Comparison of ENCODE assay signal across 1 cellular context in genomic region chr11:117985953-117986887, GRCh38.
TF ChIP-seq lines count a peak whose summit lies in the region.

IL10RA (plus strand) TSS chr11:117986394; CDS start chr11:117986468, 74 bp downstream.

TF ChIP-seq in K562, 482 proteins besides CTCF, POLR2A, EP300 and RAD21 (continued from another document and continues in another):
- TF ChIP-seq, protein P1, sequence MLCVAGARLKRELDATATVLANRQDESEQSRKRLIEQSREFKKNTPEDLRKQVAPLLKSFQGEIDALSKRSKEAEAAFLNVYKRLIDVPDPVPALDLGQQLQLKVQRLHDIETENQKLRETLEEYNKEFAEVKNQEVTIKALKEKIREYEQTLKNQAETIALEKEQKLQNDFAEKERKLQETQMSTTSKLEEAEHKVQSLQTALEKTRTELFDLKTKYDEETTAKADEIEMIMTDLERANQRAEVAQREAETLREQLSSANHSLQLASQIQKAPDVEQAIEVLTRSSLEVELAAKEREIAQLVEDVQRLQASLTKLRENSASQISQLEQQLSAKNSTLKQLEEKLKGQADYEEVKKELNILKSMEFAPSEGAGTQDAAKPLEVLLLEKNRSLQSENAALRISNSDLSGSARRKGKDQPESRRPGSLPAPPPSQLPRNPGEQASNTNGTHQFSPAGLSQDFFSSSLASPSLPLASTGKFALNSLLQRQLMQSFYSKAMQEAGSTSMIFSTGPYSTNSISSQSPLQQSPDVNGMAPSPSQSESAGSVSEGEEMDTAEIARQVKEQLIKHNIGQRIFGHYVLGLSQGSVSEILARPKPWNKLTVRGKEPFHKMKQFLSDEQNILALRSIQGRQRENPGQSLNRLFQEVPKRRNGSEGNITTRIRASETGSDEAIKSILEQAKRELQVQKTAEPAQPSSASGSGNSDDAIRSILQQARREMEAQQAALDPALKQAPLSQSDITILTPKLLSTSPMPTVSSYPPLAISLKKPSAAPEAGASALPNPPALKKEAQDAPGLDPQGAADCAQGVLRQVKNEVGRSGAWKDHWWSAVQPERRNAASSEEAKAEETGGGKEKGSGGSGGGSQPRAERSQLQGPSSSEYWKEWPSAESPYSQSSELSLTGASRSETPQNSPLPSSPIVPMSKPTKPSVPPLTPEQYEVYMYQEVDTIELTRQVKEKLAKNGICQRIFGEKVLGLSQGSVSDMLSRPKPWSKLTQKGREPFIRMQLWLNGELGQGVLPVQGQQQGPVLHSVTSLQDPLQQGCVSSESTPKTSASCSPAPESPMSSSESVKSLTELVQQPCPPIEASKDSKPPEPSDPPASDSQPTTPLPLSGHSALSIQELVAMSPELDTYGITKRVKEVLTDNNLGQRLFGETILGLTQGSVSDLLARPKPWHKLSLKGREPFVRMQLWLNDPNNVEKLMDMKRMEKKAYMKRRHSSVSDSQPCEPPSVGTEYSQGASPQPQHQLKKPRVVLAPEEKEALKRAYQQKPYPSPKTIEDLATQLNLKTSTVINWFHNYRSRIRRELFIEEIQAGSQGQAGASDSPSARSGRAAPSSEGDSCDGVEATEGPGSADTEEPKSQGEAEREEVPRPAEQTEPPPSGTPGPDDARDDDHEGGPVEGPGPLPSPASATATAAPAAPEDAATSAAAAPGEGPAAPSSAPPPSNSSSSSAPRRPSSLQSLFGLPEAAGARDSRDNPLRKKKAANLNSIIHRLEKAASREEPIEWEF (CRISPR knock-in tag; IDR thresholded peaks at IDR 0.05) = no peak
- peak; percentile 55; the same call in 1 of the 2 replicates for TF ChIP-seq KAT7 (CRISPR knock-in tag; IDR thresholded peaks at IDR 0.05; ENCODE audit: borderline replicate concordance)
- no peak for TF ChIP-seq ELF1 (tag; IDR thresholded peaks at IDR 0.05)
- TF ChIP-seq ZNF23 (CRISPR knock-in tag; IDR thresholded peaks at IDR 0.05) = no peak
- TF ChIP-seq, protein P2, sequence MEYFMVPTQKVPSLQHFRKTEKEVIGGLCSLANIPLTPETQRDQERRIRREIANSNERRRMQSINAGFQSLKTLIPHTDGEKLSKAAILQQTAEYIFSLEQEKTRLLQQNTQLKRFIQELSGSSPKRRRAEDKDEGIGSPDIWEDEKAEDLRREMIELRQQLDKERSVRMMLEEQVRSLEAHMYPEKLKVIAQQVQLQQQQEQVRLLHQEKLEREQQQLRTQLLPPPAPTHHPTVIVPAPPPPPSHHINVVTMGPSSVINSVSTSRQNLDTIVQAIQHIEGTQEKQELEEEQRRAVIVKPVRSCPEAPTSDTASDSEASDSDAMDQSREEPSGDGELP (CRISPR knock-in tag; IDR thresholded peaks at IDR 0.05; ENCODE audit: borderline replicate concordance) = peak; percentile 76; the same call in 1 of the 2 replicates
- TF ChIP-seq ZNF24 (IDR thresholded peaks at IDR 0.05) = no peak
- no peak for TF ChIP-seq RHOXF2B (CRISPR knock-in tag; conservative IDR thresholded peaks at IDR 0.05)
- no peak for TF ChIP-seq ZNF347 (CRISPR knock-in tag; IDR thresholded peaks at IDR 0.05; ENCODE audit: low read depth)
- no peak for TF ChIP-seq NUFIP1 (IDR thresholded peaks at IDR 0.05; ENCODE audit: partially characterized antibody)
- TF ChIP-seq, protein P3, sequence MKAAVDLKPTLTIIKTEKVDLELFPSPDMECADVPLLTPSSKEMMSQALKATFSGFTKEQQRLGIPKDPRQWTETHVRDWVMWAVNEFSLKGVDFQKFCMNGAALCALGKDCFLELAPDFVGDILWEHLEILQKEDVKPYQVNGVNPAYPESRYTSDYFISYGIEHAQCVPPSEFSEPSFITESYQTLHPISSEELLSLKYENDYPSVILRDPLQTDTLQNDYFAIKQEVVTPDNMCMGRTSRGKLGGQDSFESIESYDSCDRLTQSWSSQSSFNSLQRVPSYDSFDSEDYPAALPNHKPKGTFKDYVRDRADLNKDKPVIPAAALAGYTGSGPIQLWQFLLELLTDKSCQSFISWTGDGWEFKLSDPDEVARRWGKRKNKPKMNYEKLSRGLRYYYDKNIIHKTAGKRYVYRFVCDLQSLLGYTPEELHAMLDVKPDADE (conservative IDR thresholded peaks at IDR 0.05; ENCODE audit: control insufficient read depth, low read depth, low read length) = no peak
- TF ChIP-seq ZNF699 (CRISPR knock-in tag; IDR thresholded peaks at IDR 0.05; ENCODE audit: insufficient replicate concordance) = no peak
- no peak for TF ChIP-seq CREB3 (tag; conservative IDR thresholded peaks at IDR 0.05; ENCODE audit: low read depth)
- TF ChIP-seq, protein P4, sequence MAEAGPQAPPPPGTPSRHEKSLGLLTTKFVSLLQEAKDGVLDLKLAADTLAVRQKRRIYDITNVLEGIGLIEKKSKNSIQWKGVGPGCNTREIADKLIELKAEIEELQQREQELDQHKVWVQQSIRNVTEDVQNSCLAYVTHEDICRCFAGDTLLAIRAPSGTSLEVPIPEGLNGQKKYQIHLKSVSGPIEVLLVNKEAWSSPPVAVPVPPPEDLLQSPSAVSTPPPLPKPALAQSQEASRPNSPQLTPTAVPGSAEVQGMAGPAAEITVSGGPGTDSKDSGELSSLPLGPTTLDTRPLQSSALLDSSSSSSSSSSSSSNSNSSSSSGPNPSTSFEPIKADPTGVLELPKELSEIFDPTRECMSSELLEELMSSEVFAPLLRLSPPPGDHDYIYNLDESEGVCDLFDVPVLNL (CRISPR knock-in tag; IDR thresholded peaks at IDR 0.05; ENCODE audit: low read depth) = peak; percentile 81
- TF ChIP-seq E2F1 (CRISPR knock-in tag; IDR thresholded peaks at IDR 0.05) = peak; percentile 84; the same call in 1 of the 2 replicates
- TF ChIP-seq SP2 (IDR thresholded peaks at IDR 0.05; ENCODE audit: extremely low read depth, low read depth, low read length, poor library complexity, severe bottlenecking) = peak; percentile 42
- TF ChIP-seq NELFE (IDR thresholded peaks at IDR 0.05; ENCODE audit: insufficient read depth, insufficient read length) = no peak
- TF ChIP-seq E2F3 (CRISPR knock-in tag; IDR thresholded peaks at IDR 0.05) = peak; percentile 55; the same call in 1 of the 2 replicates
- TF ChIP-seq SOX6 (IDR thresholded peaks at IDR 0.05) = peak; percentile 47; the same call in 1 of the 2 replicates
- TF ChIP-seq, protein P5, sequence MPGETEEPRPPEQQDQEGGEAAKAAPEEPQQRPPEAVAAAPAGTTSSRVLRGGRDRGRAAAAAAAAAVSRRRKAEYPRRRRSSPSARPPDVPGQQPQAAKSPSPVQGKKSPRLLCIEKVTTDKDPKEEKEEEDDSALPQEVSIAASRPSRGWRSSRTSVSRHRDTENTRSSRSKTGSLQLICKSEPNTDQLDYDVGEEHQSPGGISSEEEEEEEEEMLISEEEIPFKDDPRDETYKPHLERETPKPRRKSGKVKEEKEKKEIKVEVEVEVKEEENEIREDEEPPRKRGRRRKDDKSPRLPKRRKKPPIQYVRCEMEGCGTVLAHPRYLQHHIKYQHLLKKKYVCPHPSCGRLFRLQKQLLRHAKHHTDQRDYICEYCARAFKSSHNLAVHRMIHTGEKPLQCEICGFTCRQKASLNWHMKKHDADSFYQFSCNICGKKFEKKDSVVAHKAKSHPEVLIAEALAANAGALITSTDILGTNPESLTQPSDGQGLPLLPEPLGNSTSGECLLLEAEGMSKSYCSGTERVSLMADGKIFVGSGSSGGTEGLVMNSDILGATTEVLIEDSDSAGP (CRISPR knock-in tag; IDR thresholded peaks at IDR 0.05) = no peak
- no peak for TF ChIP-seq NR2C1 (IDR thresholded peaks at IDR 0.05)
- TF ChIP-seq NR2C1 (tag; IDR thresholded peaks at IDR 0.05) = 0 out of 2 replicates have a peak, but pooled peaks have one; percentile 16
- TF ChIP-seq HNRNPH1 (optimal IDR thresholded peaks at IDR 0.05; ENCODE audit: low read depth, low read length) = no peak
- TF ChIP-seq PURB (CRISPR knock-in tag; IDR thresholded peaks at IDR 0.05; ENCODE audit: low read depth) = no peak
- no peak for TF ChIP-seq ZFP30 (CRISPR knock-in tag; IDR thresholded peaks at IDR 0.05; ENCODE audit: borderline replicate concordance)
- peak in 1 of 2 experiments; percentile 93; a peak in 2 of 4 replicates for TF ChIP-seq TEAD1 (CRISPR knock-in tag; IDR thresholded peaks at IDR 0.05)
- TF ChIP-seq, protein P6, sequence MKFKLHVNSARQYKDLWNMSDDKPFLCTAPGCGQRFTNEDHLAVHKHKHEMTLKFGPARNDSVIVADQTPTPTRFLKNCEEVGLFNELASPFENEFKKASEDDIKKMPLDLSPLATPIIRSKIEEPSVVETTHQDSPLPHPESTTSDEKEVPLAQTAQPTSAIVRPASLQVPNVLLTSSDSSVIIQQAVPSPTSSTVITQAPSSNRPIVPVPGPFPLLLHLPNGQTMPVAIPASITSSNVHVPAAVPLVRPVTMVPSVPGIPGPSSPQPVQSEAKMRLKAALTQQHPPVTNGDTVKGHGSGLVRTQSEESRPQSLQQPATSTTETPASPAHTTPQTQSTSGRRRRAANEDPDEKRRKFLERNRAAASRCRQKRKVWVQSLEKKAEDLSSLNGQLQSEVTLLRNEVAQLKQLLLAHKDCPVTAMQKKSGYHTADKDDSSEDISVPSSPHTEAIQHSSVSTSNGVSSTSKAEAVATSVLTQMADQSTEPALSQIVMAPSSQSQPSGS (CRISPR knock-in tag; IDR thresholded peaks at IDR 0.05) = peak; percentile 85; the same call in 1 of the 2 replicates
- TF ChIP-seq WHSC1 (IDR thresholded peaks at IDR 0.05; ENCODE audit: low read length) = no peak
- TF ChIP-seq XRCC5 (IDR thresholded peaks at IDR 0.05; ENCODE audit: low read depth, low read length) = no peak; the same call in 1 of the 2 replicates
- TF ChIP-seq PTTG1 (tag; IDR thresholded peaks at IDR 0.05; ENCODE audit: low read depth) = no peak
- no peak for TF ChIP-seq ZNF584 (CRISPR knock-in tag; IDR thresholded peaks at IDR 0.05; ENCODE audit: low read depth)
- no peak for TF ChIP-seq E2F8 (IDR thresholded peaks at IDR 0.05; ENCODE audit: low read depth, partially characterized antibody)
- no peak for TF ChIP-seq HDAC6 (IDR thresholded peaks at IDR 0.05; ENCODE audit: low read depth, low read length)
- no peak for TF ChIP-seq SIX5 (IDR thresholded peaks at IDR 0.05; ENCODE audit: borderline replicate concordance in 1 of 2, insufficient read depth in 1 of 2, low read depth in 1 of 2, low read length in 2 of 2)
- no peak for TF ChIP-seq ZKSCAN8 (CRISPR knock-in tag; IDR thresholded peaks at IDR 0.05)
- no peak for TF ChIP-seq YBX1 (IDR thresholded peaks at IDR 0.05)
- TF ChIP-seq, protein P7, sequence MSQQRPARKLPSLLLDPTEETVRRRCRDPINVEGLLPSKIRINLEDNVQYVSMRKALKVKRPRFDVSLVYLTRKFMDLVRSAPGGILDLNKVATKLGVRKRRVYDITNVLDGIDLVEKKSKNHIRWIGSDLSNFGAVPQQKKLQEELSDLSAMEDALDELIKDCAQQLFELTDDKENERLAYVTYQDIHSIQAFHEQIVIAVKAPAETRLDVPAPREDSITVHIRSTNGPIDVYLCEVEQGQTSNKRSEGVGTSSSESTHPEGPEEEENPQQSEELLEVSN (IDR thresholded peaks at IDR 0.05; ENCODE audit: borderline replicate concordance in 1 of 2, extremely low read depth in 1 of 2, insufficient read depth in 1 of 2, insufficient read length in 1 of 2, low read depth in 1 of 2, low read length in 1 of 2, poor library complexity in 1 of 2, severe bottlenecking in 1 of 2) = peak; percentile 90 to 91
- TF ChIP-seq TFE3 (CRISPR knock-in tag; IDR thresholded peaks at IDR 0.05) = no peak
- TF ChIP-seq ZFP36 (IDR thresholded peaks at IDR 0.05; ENCODE audit: low read depth, low read length, partially characterized antibody) = no peak
- no peak for TF ChIP-seq CEBPB (tag; IDR thresholded peaks at IDR 0.05)
- TF ChIP-seq PHF20 (IDR thresholded peaks at IDR 0.05; ENCODE audit: partially characterized antibody) = peak; percentile 62
- peak; percentile 87 for TF ChIP-seq KDM5B (IDR thresholded peaks at IDR 0.05; ENCODE audit: insufficient replicate concordance, low read depth, low read length)
